ENCODE assay signal across 9 cellular contexts in the genomic region with DNA sequence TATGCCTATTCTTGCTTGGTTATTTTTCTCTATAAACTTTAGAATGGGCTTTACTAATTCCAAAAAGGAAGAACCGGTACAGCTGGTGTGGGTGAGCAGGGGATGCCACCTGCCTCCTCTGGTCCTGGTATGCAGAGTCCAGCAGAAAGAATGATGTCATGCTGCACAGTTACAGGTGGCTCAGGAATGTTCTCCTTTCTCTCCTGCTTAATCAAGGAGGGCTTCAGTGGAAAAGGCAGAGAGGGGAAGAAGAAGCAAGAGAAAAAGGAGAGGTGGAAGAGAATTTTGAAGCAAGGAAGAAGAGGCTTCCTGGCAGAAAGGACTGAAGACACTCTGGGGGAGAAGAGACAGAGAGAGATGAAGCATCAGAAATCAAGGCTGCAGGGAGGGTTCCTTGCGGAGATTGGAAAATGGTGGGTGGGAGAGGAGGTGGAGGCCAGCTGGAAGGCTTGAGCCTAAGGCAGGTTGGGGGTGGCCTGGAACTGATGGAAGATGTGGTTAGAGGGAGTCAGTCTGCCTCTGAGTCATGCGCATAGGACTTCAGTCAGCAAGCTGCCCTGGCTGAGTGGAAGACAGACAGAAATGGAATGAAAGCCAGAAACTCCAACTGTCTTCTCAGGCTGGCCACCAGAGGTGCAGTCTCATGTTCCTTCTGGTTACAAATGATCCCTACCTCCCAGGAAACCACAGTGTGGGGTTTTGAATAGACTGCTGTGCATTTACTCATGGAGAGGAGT.
A peak's percentile ranks its signal among the peaks of the same experiment; 100 is the strongest.
DNase-seq lines count a peak whose midpoint lies in the region; ATAC-seq and TF ChIP-seq lines count a peak whose summit lies in the region.
"Had no signal": no experiment of that assay in that cellular context is flagged by ENCODE, and none has a peak within 500 bp of the region (broad histone marks: within the 10 kb centered on the region; RNA-seq: fewer than 3 reads in every experiment).

No MANE protein-coding gene starts in this region.

- peaks cover 74% of the 10 kb centered on the region for H3K27me3 Mint-ChIP-seq in stimulated activated naive CD8-positive, alpha-beta T cell treated with anti-CD3 and anti-CD28 coated beads, Interleukin-15, amount 100 ng/mL, for 72 hours

- peaks cover 17% of the 10 kb centered on the region for H3K27me3 ChIP-seq in upper lobe of right lung

- intact Hi-C loops in upper lobe of right lung (cut with DNase I) = no loop called here

- H3K9me3 Mint-ChIP-seq in stimulated activated naive CD8-positive, alpha-beta T cell treated with anti-CD3 and anti-CD28 coated beads, Interleukin-15, amount 100 ng/mL, for 72 hours = peaks cover 4 to 8% of the 10 kb centered on the region in 2 donors

- no peaks in the 10 kb centered on the region for H3K9me3 ChIP-seq in upper lobe of right lung

- H3K4me1 Mint-ChIP-seq in stimulated activated naive CD8-positive, alpha-beta T cell treated with anti-CD3 and anti-CD28 coated beads, Interleukin-15, amount 100 ng/mL, for 72 hours = no peaks in the 10 kb centered on the region

- no peak overlapping the region for H3K27ac ChIP-seq in upper lobe of right lung

- no peak overlapping the region for H3K4me3 ChIP-seq in upper lobe of right lung

- no peaks in the 10 kb centered on the region for H3K4me1 ChIP-seq in upper lobe of right lung

- no peaks in the 10 kb centered on the region for H3K36me3 ChIP-seq in upper lobe of right lung

- H3K27ac Mint-ChIP-seq in stimulated activated naive CD8-positive, alpha-beta T cell treated with anti-CD3 and anti-CD28 coated beads, Interleukin-15, amount 100 ng/mL, for 72 hours = no peak overlapping the region
- H3K27ac Mint-ChIP-seq: activated naive CD8-positive, alpha-beta T cell treated with anti-CD3 and anti-CD28 coated beads, Interleukin-2, amount 10 ng/mL, durations not matched to agents 7 days and 5 days had no signal

- no peak for DNase-seq in stimulated activated naive CD8-positive, alpha-beta T cell treated with anti-CD3 and anti-CD28 coated beads, Interleukin-15, Interleukin-2, amounts not matched to agents 100 U/mL and 50 U/mL, for 24 hours
- DNase-seq in stimulated activated naive CD8-positive, alpha-beta T cell treated with anti-CD3 and anti-CD28 coated beads, Interleukin-15, amount 100 ng/mL, for 72 hours = no peak
- DNase-seq in RPMI7951 (ENCODE audit: low read depth) = peak; percentile 78
- DNase-seq in foreskin melanocyte = peak; percentile 63
- DNase-seq in upper lobe of right lung = no peak
- DNase-seq in UCSD-AML1 (lab: John Stamatoyannopoulos, UW; ENCODE audit: unreplicated experiment) = no peak
- DNase-seq: activated naive CD8-positive, alpha-beta T cell treated with anti-CD3 and anti-CD28 coated beads, Interleukin-2, amount 10 ng/mL, durations not matched to agents 7 days and 5 days had no signal

- TF ChIP-seq CTCF in upper lobe of right lung (IDR thresholded peaks at IDR 0.05) = peak; percentile 14

- H3K4me3 Mint-ChIP-seq in stimulated activated naive CD8-positive, alpha-beta T cell treated with anti-CD3 and anti-CD28 coated beads, Interleukin-15, amount 100 ng/mL, for 72 hours = no peak overlapping the region
- H3K4me3 Mint-ChIP-seq: activated naive CD8-positive, alpha-beta T cell treated with anti-CD3 and anti-CD28 coated beads, Interleukin-2, amount 10 ng/mL, durations not matched to agents 7 days and 5 days had no signal

- peak; percentile 28 for ATAC-seq in stimulated activated naive CD8-positive, alpha-beta T cell treated with anti-CD3 and anti-CD28 coated beads, Interleukin-15, Interleukin-2, amounts not matched to agents 100 U/mL and 50 U/mL, for 24 hours
- no peak for ATAC-seq in stimulated activated naive CD8-positive, alpha-beta T cell treated with anti-CD3 and anti-CD28 coated beads, Interleukin-15, amount 100 ng/mL, for 72 hours
- ATAC-seq in upper lobe of right lung (peak; percentile 43), HG02759 (IDR thresholded peaks at IDR 0.05; ENCODE audit: unreplicated experiment) (no peak), HG02588 (IDR thresholded peaks at IDR 0.05; ENCODE audit: unreplicated experiment) (no peak)

Comparison
In these comparisons a context has a peak if more than half of its experiments do, and no peak if none do; other contexts are left out.
1. ATAC-seq: peak in stimulated activated naive CD8-positive, alpha-beta T cell treated with anti-CD3 and anti-CD28 coated beads, Interleukin-15, Interleukin-2, amounts not matched to agents 100 U/mL and 50 U/mL, for 24 hours (single experiment) and upper lobe of right lung (single experiment); none in stimulated activated naive CD8-positive, alpha-beta T cell treated with anti-CD3 and anti-CD28 coated beads, Interleukin-15, amount 100 ng/mL, for 72 hours (single experiment), HG02759 (single experiment) and HG02588 (single experiment).
2. DNase-seq: peak in RPMI7951 (single experiment) and foreskin melanocyte (single experiment); none in stimulated activated naive CD8-positive, alpha-beta T cell treated with anti-CD3 and anti-CD28 coated beads, Interleukin-15, Interleukin-2, amounts not matched to agents 100 U/mL and 50 U/mL, for 24 hours (single experiment), stimulated activated naive CD8-positive, alpha-beta T cell treated with anti-CD3 and anti-CD28 coated beads, Interleukin-15, amount 100 ng/mL, for 72 hours (0 of 2), upper lobe of right lung (single experiment) and UCSD-AML1 (single experiment).